Comparison of ENCODE assay signal across 12 cellular contexts in the genomic region with DNA sequence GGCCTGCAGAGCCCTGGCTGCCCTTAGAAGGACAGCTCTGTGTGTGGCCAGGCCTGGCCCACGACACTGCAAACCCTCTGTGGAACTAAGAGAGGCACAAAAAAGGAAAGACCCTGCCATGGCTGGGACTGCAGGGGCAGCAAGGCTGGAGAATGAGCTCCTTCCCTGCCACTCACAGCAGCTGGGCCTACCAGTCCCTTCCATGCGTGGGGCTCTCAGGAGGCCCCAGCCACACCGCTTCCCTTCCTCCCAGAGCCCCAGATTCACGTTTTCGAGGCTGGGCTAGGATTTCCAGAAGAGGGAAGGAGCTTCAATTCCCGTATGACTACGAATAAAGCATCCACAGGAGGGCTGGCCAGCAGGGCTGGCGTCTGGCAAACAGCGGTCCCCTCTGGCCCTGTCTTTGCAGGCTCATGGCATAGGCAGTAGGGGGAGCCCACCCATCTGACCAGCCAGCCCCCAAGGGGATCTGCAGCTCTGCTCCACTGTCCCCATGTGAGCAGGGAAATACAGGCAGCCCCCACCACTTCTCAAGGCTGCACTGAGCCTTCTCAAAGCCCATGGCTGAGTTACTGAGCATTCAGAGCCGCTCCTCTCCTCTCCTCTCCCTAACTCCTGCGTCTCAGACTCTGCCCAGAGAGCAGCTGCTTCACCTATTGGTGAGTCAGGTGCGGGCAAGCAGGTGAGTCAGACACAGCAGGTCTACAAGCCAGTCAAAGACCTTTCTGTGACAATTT. TPM values are rescaled to one million over a fixed set of nuclear protein-coding genes. Genes with fewer than 3 reads are reported as not detected.
DNase-seq lines count a peak whose midpoint lies in the region; ATAC-seq and TF ChIP-seq lines count a peak whose summit lies in the region.
"Had no signal": no experiment of that assay in that cellular context is flagged by ENCODE, and none has a peak within 500 bp of the region (broad histone marks: within the 10 kb centered on the region; RNA-seq: fewer than 3 reads in every experiment).

No MANE protein-coding gene starts in this region.

- no peak for DNase-seq in Right ventricle myocardium superior
- DNase-seq in Right ventricle myocardium inferior (ENCODE audit: missing footprints), result no peak
- DNase-seq in epithelial cell of esophagus (ENCODE audit: low read depth), result peak; percentile 81
- peak; percentile 59 for DNase-seq in midbrain (lab: John Stamatoyannopoulos, UW)
- DNase-seq in SHP77 (lab: John Stamatoyannopoulos, UW), result no peak
- DNase-seq in DMS 273 (lab: John Stamatoyannopoulos, UW; ENCODE audit: unreplicated experiment), result no peak
- no peak for DNase-seq in NCI-H526 (lab: John Stamatoyannopoulos, UW)
- DNase-seq: activated CD4-positive, alpha-beta T cell treated with anti-CD3 and anti-CD28 coated beads for 1 hour; DMS79 treated with DMSO at 0.1 percent for 48 hours; stimulated activated CD4-positive, alpha-beta T cell treated with anti-CD3 and anti-CD28 coated beads, Interleukin-4, amount 100 ng/mL, for 1 hour; testis had no signal

- no peak overlapping the region for H3K4me3 ChIP-seq in epithelial cell of esophagus (ENCODE audit: low read length)
- H3K4me3 ChIP-seq: testis had no signal

- ATAC-seq in Right ventricle myocardium superior (ENCODE audit: poor library complexity) (peak; percentile 31), Right ventricle myocardium inferior (no peak), GM21447 (IDR thresholded peaks at IDR 0.05; ENCODE audit: unreplicated experiment) (no peak)

- peak; percentile 8 for TF ChIP-seq CTCF in epithelial cell of esophagus (IDR thresholded peaks at IDR 0.05; ENCODE audit: insufficient read depth, low read depth, low read length, missing control alignments)

- intact Hi-C loops in Right ventricle myocardium superior (cut with DNase I), result no loop called here
- intact Hi-C loops in Right ventricle myocardium inferior (cut with DNase I), result no loop called here

RNA-seq across cellular contexts. Expression of a gene that starts 53.1 kb away (rescaled TPM):
- total RNA-seq in Right ventricle myocardium superior (10.7 TPM), Right ventricle myocardium inferior (7.8 TPM)

Comparison
In these comparisons a context has a peak if more than half of its experiments do, and no peak if none do; other contexts are left out.
1. DNase-seq: peak in epithelial cell of esophagus (single experiment) and midbrain (single experiment); none in Right ventricle myocardium superior (single experiment), Right ventricle myocardium inferior (single experiment), SHP77 (0 of 2), DMS 273 (single experiment) and NCI-H526 (0 of 2).